In the genomic region with DNA sequence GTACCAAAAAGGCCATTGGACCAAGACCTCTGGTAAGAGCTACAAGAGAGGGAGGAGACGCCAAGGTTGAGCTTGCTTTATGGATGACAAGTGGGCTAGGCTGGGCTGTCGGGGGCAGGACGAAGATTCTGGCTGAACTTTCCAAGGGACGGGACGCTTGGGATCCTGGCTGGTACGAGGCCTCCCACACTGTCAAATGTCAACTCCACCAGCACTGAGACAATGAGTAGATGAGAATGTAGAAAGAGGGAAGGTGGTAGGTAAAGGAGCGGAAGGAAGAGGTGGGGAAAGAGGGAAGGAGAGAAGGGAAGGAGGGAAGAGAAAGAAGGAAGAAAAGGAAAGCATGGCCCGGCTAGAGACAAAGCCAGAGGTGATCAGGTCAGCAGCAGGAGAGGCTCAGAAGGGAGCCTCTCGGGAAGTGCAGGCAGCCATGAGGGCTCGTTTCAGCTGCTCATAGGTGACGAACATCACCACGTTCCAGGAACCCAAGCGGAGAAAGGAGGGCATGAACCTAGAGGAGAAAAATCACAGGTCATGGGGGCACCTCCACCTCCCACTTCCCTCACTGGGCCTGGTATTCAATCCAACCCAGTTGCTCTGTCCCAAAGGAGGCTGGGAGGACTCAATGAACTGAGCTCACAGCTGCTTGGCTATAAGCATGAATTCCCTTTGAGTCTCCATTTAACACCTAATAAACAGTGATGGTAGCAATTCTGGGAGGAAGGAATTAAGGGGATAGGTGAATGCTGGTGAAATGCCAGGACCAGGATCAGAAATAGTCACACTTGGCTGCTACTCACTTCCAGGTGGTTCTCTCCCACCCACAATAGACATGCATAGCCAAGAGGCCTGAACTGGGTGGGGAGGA, we compare ENCODE assay signal across 14 cellular contexts. TPM values are rescaled to one million over a fixed set of nuclear protein-coding genes. Genes with fewer than 3 reads are reported as not detected.
DNase-seq lines count a peak whose midpoint lies in the region; ATAC-seq and TF ChIP-seq lines count a peak whose summit lies in the region.
"Had no signal": no experiment of that assay in that cellular context is flagged by ENCODE, and none has a peak within 500 bp of the region (broad histone marks: within the 10 kb centered on the region; RNA-seq: fewer than 3 reads in every experiment).

No MANE protein-coding gene starts in this region.

- H3K79me2 ChIP-seq in OCI-LY3 (ENCODE audit: low read length): peaks cover 27% of the 10 kb centered on the region

- H3K4me1 ChIP-seq in OCI-LY3 (ENCODE audit: low read length): peaks cover 48% of the 10 kb centered on the region
- H3K4me1 ChIP-seq in colonic mucosa: peaks cover 14% of the 10 kb centered on the region

- H3K36me3 ChIP-seq in OCI-LY3 (replicated peaks; ENCODE audit: low read depth, low read length): peaks cover 64% of the 10 kb centered on the region
- peaks cover 18% of the 10 kb centered on the region for H3K36me3 ChIP-seq in colonic mucosa

- no peaks in the 10 kb centered on the region for H3K27me3 Mint-ChIP-seq in activated T-cell treated with anti-CD3 and anti-CD28 coated beads, Interleukin-2, amount 50 U/mL, for 4 hours (ENCODE audit: low read depth)
- no peaks in the 10 kb centered on the region for H3K27me3 Mint-ChIP-seq in stimulated activated memory B cell treated with anti-CD40 and anti-IgM and Interleukin-4, amounts not matched to agents 10 μg/mL and 1 μg/mL and 100 μg/mL, for 72 hours

- ATAC-seq in activated T-cell treated with anti-CD3 and anti-CD28 coated beads, Interleukin-2, amount 50 U/mL, for 4 hours: no peak
- no peak for ATAC-seq in stimulated activated memory B cell treated with anti-CD40 and anti-IgM and Interleukin-4, amounts not matched to agents 10 μg/mL and 1 μg/mL and 100 μg/mL, for 72 hours
- ATAC-seq in HG03342 (IDR thresholded peaks at IDR 0.05; ENCODE audit: unreplicated experiment): no peak
- ATAC-seq: SK-N-SH treated with all-trans-retinoic acid at 6 μM for 48 hours, WTC11 had no signal

- peaks cover 96% of the 10 kb centered on the region for H3K4me1 Mint-ChIP-seq in activated T-cell treated with anti-CD3 and anti-CD28 coated beads, Interleukin-2, amount 50 U/mL, for 4 hours (ENCODE audit: low read depth)
- peaks cover 95% of the 10 kb centered on the region for H3K4me1 Mint-ChIP-seq in stimulated activated memory B cell treated with anti-CD40 and anti-IgM and Interleukin-4, amounts not matched to agents 10 μg/mL and 1 μg/mL and 100 μg/mL, for 72 hours

- H3K27ac Mint-ChIP-seq in stimulated activated memory B cell treated with anti-CD40 and anti-IgM and Interleukin-4, amounts not matched to agents 10 μg/mL and 1 μg/mL and 100 μg/mL, for 72 hours: peak overlapping the region; percentile 93
- H3K27ac Mint-ChIP-seq: WTC11 had no signal

- no peak overlapping the region for H2AFZ ChIP-seq in OCI-LY3 (ENCODE audit: low read depth, low read length)

- H3K9me3 ChIP-seq in OCI-LY3 (ENCODE audit: insufficient read depth, low read length): no peaks in the 10 kb centered on the region
- no peaks in the 10 kb centered on the region for H3K9me3 ChIP-seq in colonic mucosa

- peak overlapping the region; percentile 15; the same call in 1 of the 2 replicates for H3K27ac ChIP-seq in OCI-LY3 (ENCODE audit: low read length)
- H3K27ac ChIP-seq in colonic mucosa: no peak overlapping the region

- H4K20me1 ChIP-seq in OCI-LY3 (ENCODE audit: insufficient read depth, low read length): peaks cover 75% of the 10 kb centered on the region

- H3K4me3 ChIP-seq in OCI-LY3 (ENCODE audit: low read length) (no peak overlapping the region), colonic mucosa (no peak overlapping the region)

- no peak for DNase-seq in activated T-cell treated with anti-CD3 and anti-CD28 coated beads, Interleukin-2, amount 50 U/mL, for 4 hours
- DNase-seq in activated T-cell treated with anti-CD3 and anti-CD28 coated beads, Interleukin-2, amount 50 U/mL, for 48 hours: no peak
- DNase-seq in colonic mucosa: peak; percentile 16
- no peak for DNase-seq in UCSD-AML1 (lab: John Stamatoyannopoulos, UW; ENCODE audit: unreplicated experiment)
- DNase-seq in NOMO-1 treated with DMSO at 0.1 percent for 48 hours (lab: John Stamatoyannopoulos, UW; ENCODE audit: unreplicated experiment): no peak
- DNase-seq: NK-92 treated with Interleukin-12 subunit alpha and Interleukin-12 subunit beta, amount 100 ng/mL, for 24 hours; nucleus accumbens had no signal

- H3K4me2 ChIP-seq in OCI-LY3 (ENCODE audit: low read length): no peak overlapping the region

- H3K4me3 Mint-ChIP-seq in activated T-cell treated with anti-CD3 and anti-CD28 coated beads, Interleukin-2, amount 50 U/mL, for 4 hours: peak overlapping the region; percentile 33
- H3K4me3 Mint-ChIP-seq in stimulated activated memory B cell treated with anti-CD40 and anti-IgM and Interleukin-4, amounts not matched to agents 10 μg/mL and 1 μg/mL and 100 μg/mL, for 72 hours: peak overlapping the region; percentile 49
- H3K4me3 Mint-ChIP-seq: WTC11 had no signal

- no peaks in the 10 kb centered on the region for H3K9me3 Mint-ChIP-seq in activated T-cell treated with anti-CD3 and anti-CD28 coated beads, Interleukin-2, amount 50 U/mL, for 4 hours
- H3K9me3 Mint-ChIP-seq in stimulated activated memory B cell treated with anti-CD40 and anti-IgM and Interleukin-4, amounts not matched to agents 10 μg/mL and 1 μg/mL and 100 μg/mL, for 72 hours: no peaks in the 10 kb centered on the region
- H3K9me3 Mint-ChIP-seq: WTC11 had no signal

- H3K27me3 ChIP-seq in OCI-LY3 (ENCODE audit: low read depth, low read length) (no peaks in the 10 kb centered on the region), colonic mucosa (no peaks in the 10 kb centered on the region)

- intact Hi-C loops in colonic mucosa (cut with DNase I): no loop called here

- TF ChIP-seq CTCF in OCI-LY3 (IDR thresholded peaks at IDR 0.05; ENCODE audit: low read depth, low read length) (no peak), colonic mucosa (IDR thresholded peaks at IDR 0.05) (no peak)

- H3K9ac ChIP-seq in OCI-LY3 (ENCODE audit: low read length): no peak overlapping the region
- no peak overlapping the region for H3K9ac ChIP-seq in colonic mucosa (ENCODE audit: low read depth in 2 of 2, low read length in 2 of 2)

- peaks cover 45% of the 10 kb centered on the region for H3K36me3 Mint-ChIP-seq in activated T-cell treated with anti-CD3 and anti-CD28 coated beads, Interleukin-2, amount 50 U/mL, for 4 hours (ENCODE audit: insufficient read depth)
- peaks cover 57% of the 10 kb centered on the region for H3K36me3 Mint-ChIP-seq in stimulated activated memory B cell treated with anti-CD40 and anti-IgM and Interleukin-4, amounts not matched to agents 10 μg/mL and 1 μg/mL and 100 μg/mL, for 72 hours

RNA-seq across cellular contexts. Expression of gene UCP2, which starts 7.8 kb away (rescaled TPM):
- 100 to 1,000 TPM in 1 of 3 donors, 10 to 100 TPM in 2; 69.3 to 146 (median 88.9) TPM for total RNA-seq in activated T-cell treated with anti-CD3 and anti-CD28 coated beads, Interleukin-2, amount 50 U/mL, for 4 hours
- total RNA-seq in colonic mucosa: 10 to 100 TPM; 43.0 to 64.0 TPM

RNA-seq across cellular contexts. Expression of gene DNAJB13, which starts 24.0 kb away (rescaled TPM):
- under 1 TPM in 2 of 3 donors, not detected in 1; 0.27 to 0.61 TPM for total RNA-seq in activated T-cell treated with anti-CD3 and anti-CD28 coated beads, Interleukin-2, amount 50 U/mL, for 4 hours
- not detected for total RNA-seq in colonic mucosa
- total RNA-seq: frontal cortex, skeletal muscle tissue had no signal

RNA-seq across cellular contexts. Expression of gene UCP3, which starts 34.0 kb away (rescaled TPM):
- 1 to 10 TPM; 1.3 to 2.6 (median 1.7) TPM for total RNA-seq in activated T-cell treated with anti-CD3 and anti-CD28 coated beads, Interleukin-2, amount 50 U/mL, for 4 hours
- total RNA-seq in colonic mucosa: 1 to 10 TPM in 1 of 2 donors, under 1 TPM in 1; 0.66 to 1.5 TPM
